In genomic region chr1:207963429-207964194, GRCh38 we compare ENCODE assay signal across 1 cellular context.
A peak's percentile ranks its signal among the peaks of the same experiment; 100 is the strongest.
TF ChIP-seq lines count a peak whose summit lies in the region.

No MANE protein-coding gene starts in this region.

TF ChIP-seq in HepG2, 621 proteins besides CTCF, POLR2A, EP300 and RAD21 (continued from another document and continues in another):
- TF ChIP-seq ZBTB40 (IDR thresholded peaks at IDR 0.05) (no peak), ZBTB40 (CRISPR knock-in tag; IDR thresholded peaks at IDR 0.05) (no peak), ATM (IDR thresholded peaks at IDR 0.05; ENCODE audit: borderline replicate concordance) (no peak), ZFP1 (CRISPR knock-in tag; IDR thresholded peaks at IDR 0.05) (no peak), XRCC5 (optimal IDR thresholded peaks at IDR 0.05; ENCODE audit: low read length) (peak; percentile 27), ZNF710 (CRISPR knock-in tag; IDR thresholded peaks at IDR 0.05; ENCODE audit: borderline replicate concordance) (no peak), REPIN1 (CRISPR knock-in tag; IDR thresholded peaks at IDR 0.05; ENCODE audit: borderline replicate concordance, low read depth) (no peak), DNMT3B (CRISPR knock-in tag; conservative IDR thresholded peaks at IDR 0.05) (no peak), TEF (CRISPR knock-in tag; IDR thresholded peaks at IDR 0.05) (no peak), ZNF142 (CRISPR knock-in tag; IDR thresholded peaks at IDR 0.05) (no peak), CAMTA2 (CRISPR knock-in tag; IDR thresholded peaks at IDR 0.05; ENCODE audit: borderline replicate concordance) (no peak), ZNF276 (CRISPR knock-in tag; IDR thresholded peaks at IDR 0.05; ENCODE audit: low read depth) (0 out of 2 replicates have a peak, but pooled peaks have one; percentile 72), BCL6 (CRISPR knock-in tag; IDR thresholded peaks at IDR 0.05) (peak; percentile 88), ZNF382 (CRISPR knock-in tag; IDR thresholded peaks at IDR 0.05; ENCODE audit: borderline replicate concordance) (no peak), CBX5 (CRISPR knock-in tag; IDR thresholded peaks at IDR 0.05; ENCODE audit: borderline replicate concordance) (peak; percentile 56; the same call in 1 of the 2 replicates), TBP (CRISPR knock-in tag; IDR thresholded peaks at IDR 0.05) (no peak), FIP1L1 (IDR thresholded peaks at IDR 0.05; ENCODE audit: borderline replicate concordance, insufficient read depth, low read depth, low read length) (no peak), ZKSCAN8 (CRISPR knock-in tag; IDR thresholded peaks at IDR 0.05; ENCODE audit: borderline replicate concordance) (peak; percentile 48; the same call in 1 of the 2 replicates), ZNF784 (CRISPR knock-in tag; IDR thresholded peaks at IDR 0.05; ENCODE audit: borderline replicate concordance) (no peak; the same call in 1 of the 2 replicates), ZC3H4 (CRISPR knock-in tag; IDR thresholded peaks at IDR 0.05; ENCODE audit: borderline replicate concordance) (no peak), ZNF646 (CRISPR knock-in tag; IDR thresholded peaks at IDR 0.05) (no peak; the same call in 1 of the 2 replicates), TSC22D2 (CRISPR knock-in tag; IDR thresholded peaks at IDR 0.05; ENCODE audit: borderline replicate concordance) (no peak), FOXM1 (CRISPR knock-in tag; IDR thresholded peaks at IDR 0.05) (no peak), MYNN (CRISPR knock-in tag; IDR thresholded peaks at IDR 0.05; ENCODE audit: low read depth) (no peak), ZNF256 (CRISPR knock-in tag; conservative IDR thresholded peaks at IDR 0.05) (no peak), ZNF768 (CRISPR knock-in tag; IDR thresholded peaks at IDR 0.05) (peak; percentile 77)
